In genomic region chr10:113854757-113855626, GRCh38 we compare ENCODE assay signal across 8 cellular contexts. TPM values are rescaled to one million over a fixed set of nuclear protein-coding genes. Genes with fewer than 3 reads are reported as not detected.
DNase-seq lines count a peak whose midpoint lies in the region; ATAC-seq, FAIRE-seq and TF ChIP-seq lines count a peak whose summit lies in the region.

No MANE protein-coding gene starts in this region.

- TF ChIP-seq POLR2A in K562 (conservative IDR thresholded peaks at IDR 0.05): peak; percentile 55

- no peak for FAIRE-seq in K562 (lab: Jason Lieb, UNC)

- peak overlapping the region; percentile 78 to 96 for H3K9ac ChIP-seq in K562 (ENCODE audit: insufficient read depth in 1 of 2, low read depth in 2 of 2, low read length in 2 of 2)

- TF ChIP-seq EP300 in K562 (IDR thresholded peaks at IDR 0.05; ENCODE audit: low read length): no peak

- H3K4me3 ChIP-seq in K562 (peak overlapping the region; percentile 72), iPS DF 6.9 (ENCODE audit: low read length) (peak overlapping the region; percentile 91)

- H3K36me3 ChIP-seq in K562 (ENCODE audit: control insufficient read depth, insufficient read depth, low read length) (peaks cover 21% of the 10 kb centered on the region), iPS DF 6.9 (ENCODE audit: control insufficient read depth, insufficient read depth, low read length) (peaks cover 4% of the 10 kb centered on the region; the same call in 1 of the 2 replicates)

- peak overlapping the region; percentile 98 for H3K4me3 Mint-ChIP-seq in T-helper 2 cell treated with Interferon-gamma antibody and Interleukin-4, amounts not matched to agents 5 μg/mL and 100 μg/mL, for 36 hours

- in situ Hi-C loops in K562 (cut with MboI): no loop called here

- DNase-seq in DMS114 treated with DMSO at 0.1 percent for 48 hours (lab: John Stamatoyannopoulos, UW; ENCODE audit: unreplicated experiment): peak; percentile 26
- peak; percentile 58 for DNase-seq in HT1080 (ENCODE audit: low read depth)
- DNase-seq in T-helper 2 cell treated with Interferon-gamma antibody and Interleukin-4, amounts not matched to agents 5 μg/mL and 100 μg/mL, for 36 hours (ENCODE audit: low spot score): peak; percentile 44
- DNase-seq in K562 (ENCODE audit: extremely low read depth in 1 of 4, low spot score in 3 of 4): peak; percentile 59 to 65 (median 65)
- DNase-seq in iPS DF 6.9 (ENCODE audit: low read depth, low spot score): no peak
- DNase-seq in sciatic nerve (ENCODE audit: low spot score): peak; percentile 75
- no peak for DNase-seq in cerebellar nuclear complex (lab: John Stamatoyannopoulos, UW)

- ATAC-seq in GM19467 (IDR thresholded peaks at IDR 0.05; ENCODE audit: unreplicated experiment) (peak; percentile 34), K562 (peak; percentile 57), sciatic nerve (peak; percentile 81)

- H3K27me3 Mint-ChIP-seq in T-helper 2 cell treated with Interferon-gamma antibody and Interleukin-4, amounts not matched to agents 5 μg/mL and 100 μg/mL, for 36 hours (ENCODE audit: low read depth): no peaks in the 10 kb centered on the region

- TF ChIP-seq CTCF in K562 (IDR thresholded peaks at IDR 0.05 in 2 of 3, conservative IDR thresholded peaks at IDR 0.05 in 1 of 3; ENCODE audit: insufficient read depth in 2 of 3, low read depth in 1 of 3, low read length in 3 of 3): no peak

- peaks cover 40% of the 10 kb centered on the region for H3K4me1 Mint-ChIP-seq in T-helper 2 cell treated with Interferon-gamma antibody and Interleukin-4, amounts not matched to agents 5 μg/mL and 100 μg/mL, for 36 hours (ENCODE audit: low read depth)

- WGBS in K562 (ENCODE audit: insufficient coverage, low coverage, missing lambda C conversion rate): 2% methylated on average over 40 of the region's 66 CpGs
- WGBS in iPS DF 6.9 (ENCODE audit: insufficient coverage, insufficient read length): no CpG with 5 or more reads among the region's 66 CpGs

- H3K9me1 ChIP-seq in K562 (ENCODE audit: control insufficient read depth, insufficient read depth, low read length): no peaks in the 10 kb centered on the region

- CTCF ChIA-PET in K562 (lab: Yijun Ruan, JAX; ENCODE audit: low intra/inter-chr PET ratio): no interaction called here

- no peaks in the 10 kb centered on the region for H4K20me1 ChIP-seq in K562 (replicated peaks; ENCODE audit: control insufficient read depth, insufficient read depth, low read length)

- peak overlapping the region; percentile 94 for H3K27ac ChIP-seq in K562 (ENCODE audit: extremely low read depth, low read depth, low read length)
- no peak overlapping the region for H3K27ac ChIP-seq in iPS DF 6.9 (ENCODE audit: low read length)

- POLR2A ChIA-PET in K562 (lab: Yijun Ruan, JAX): interaction anchor here (0.6 to 1.0 kb wide), 2 partner anchors 22 to 110 kb away, joined by 3 to 7 read pairs; no protein-coding TSS in a partner anchor

- peak overlapping the region; percentile 88 for H3K4me2 ChIP-seq in K562 (ENCODE audit: insufficient read depth, low read length)

- no peaks in the 10 kb centered on the region for H3K9me3 Mint-ChIP-seq in T-helper 2 cell treated with Interferon-gamma antibody and Interleukin-4, amounts not matched to agents 5 μg/mL and 100 μg/mL, for 36 hours

- peaks cover 92% of the 10 kb centered on the region for H3K79me2 ChIP-seq in K562 (ENCODE audit: control insufficient read depth, insufficient read depth, low read length)

- H3K27me3 ChIP-seq in K562 (ENCODE audit: control insufficient read depth in 2 of 2, insufficient read depth in 2 of 2, low read length in 2 of 2) (no peaks in the 10 kb centered on the region), iPS DF 6.9 (ENCODE audit: control insufficient read depth, insufficient read depth, low read length) (0 out of 2 replicates have a peak, but pooled peaks cover 1% of the 10 kb centered on the region)

- H3K27ac Mint-ChIP-seq in T-helper 2 cell treated with Interferon-gamma antibody and Interleukin-4, amounts not matched to agents 5 μg/mL and 100 μg/mL, for 36 hours: peak overlapping the region; percentile 95

- H3K9me3 ChIP-seq in K562 (replicated peaks; ENCODE audit: control insufficient read depth, insufficient read depth, low read depth, low read length) (no peaks in the 10 kb centered on the region), iPS DF 6.9 (ENCODE audit: control insufficient read depth, insufficient read depth, low read length) (no peaks in the 10 kb centered on the region)

- intact Hi-C loops in K562 (cut with micrococcal nuclease): loop anchor here (10.0 kb wide), 1 partner anchor 170 kb away; no protein-coding TSS in a partner anchor
- intact Hi-C loops in sciatic nerve (cut with DNase I): no loop called here

- peaks cover 30% of the 10 kb centered on the region for H3K36me3 Mint-ChIP-seq in T-helper 2 cell treated with Interferon-gamma antibody and Interleukin-4, amounts not matched to agents 5 μg/mL and 100 μg/mL, for 36 hours (ENCODE audit: low read depth)

- peak overlapping the region; percentile 82 for H2AFZ ChIP-seq in K562 (ENCODE audit: low read depth, low read length)

- TF ChIP-seq RAD21 in K562 (CRISPR knock-in tag; conservative IDR thresholded peaks at IDR 0.05 in 1 of 2, IDR thresholded peaks at IDR 0.05 in 1 of 2): no peak

- H3K4me1 ChIP-seq in K562 (replicated peaks in 1 of 2; ENCODE audit: control insufficient read depth in 2 of 2, insufficient read depth in 2 of 2, low read length in 2 of 2) (peaks cover 0 to 3% of the 10 kb centered on the region in 2 experiments; a peak in 2 of 5 replicates), iPS DF 6.9 (ENCODE audit: control insufficient read depth, insufficient read depth, low read length) (no peaks in the 10 kb centered on the region; the same call in 1 of the 2 replicates)

- TSS peak; percentile 45 for BruUV-seq in K562 (replicated peaks; lab: Mats Ljungman, UMichigan)

TF ChIP-seq in K562, 482 proteins besides CTCF, POLR2A, EP300 and RAD21 (continues in another document):
- no peak for TF ChIP-seq STAT5B (CRISPR knock-in tag; IDR thresholded peaks at IDR 0.05)
- peak; percentile 48; the same call in 1 of the 2 replicates for TF ChIP-seq SUPT5H (IDR thresholded peaks at IDR 0.05)
- TF ChIP-seq KDM1A (IDR thresholded peaks at IDR 0.05): no peak
- no peak for TF ChIP-seq TCF7L2 (IDR thresholded peaks at IDR 0.05; ENCODE audit: low read depth, low read length)
- TF ChIP-seq DDX20 (tag; IDR thresholded peaks at IDR 0.05; ENCODE audit: low read depth): no peak

RNA-seq across cellular contexts. Expression of gene NHLRC2, which starts 0.5 kb away (rescaled TPM):
- 9.3 and 28.0 TPM in 2 replicates for total RNA-seq in HT1080 (2014; rRNA removed; shearing (Covaris generic))
- 7.5 and 11.0 TPM in 2 replicates for polyA plus RNA-seq in HT1080 (2015; cell fraction: cytosol; rRNA removed)
- polyA plus RNA-seq in HT1080 (2015; cell fraction: nucleus; rRNA removed): 22.7 and 25.0 TPM in 2 replicates
- 29.9 and 45.9 TPM in 2 replicates for total RNA-seq in K562 (2011; cell fraction: chromatin; rRNA removed; ENCODE audit: low replicate concordance)
- total RNA-seq in K562 (2011; cell fraction: nucleolus; rRNA removed): 8.7 and 14.3 TPM in 2 replicates
- 16.4 and 24.4 TPM in 2 replicates for total RNA-seq in K562 (2011; cell fraction: nucleoplasm; rRNA removed)
- 10.3 and 11.2 TPM in 2 replicates for total RNA-seq in K562 (2014; rRNA removed)
- 10.8 and 11.4 TPM in 2 replicates for total RNA-seq in K562 (2014; rRNA removed; fragmentation: Illumina TruSeq; extraction: Trizol)
- total RNA-seq in K562 (2015; rRNA removed; fragmentation: Illumina TruSeq; extraction: Trizol): 9.8 and 10.6 TPM in 2 replicates
- total RNA-seq in K562 (2021): 22.4 and 23.1 TPM in 2 replicates
- 9.7 and 10.3 TPM in 2 replicates for polyA plus RNA-seq in K562 (2011; rRNA removed)
- polyA plus RNA-seq in K562 (2011; cell fraction: cytosol; rRNA removed): 3.1 and 6.0 TPM in 2 replicates
- 9.0 and 9.7 TPM in 2 replicates for polyA plus RNA-seq in K562 (2011; cell fraction: nucleus; rRNA removed)
- polyA plus RNA-seq in K562 (2012): 2.7 and 3.3 TPM in 2 replicates
- 6.0 and 6.4 TPM in 2 replicates for polyA plus RNA-seq in K562 (2014; fragmentation: Illumina TruSeq; extraction: Trizol)
- 1 to 10 TPM; 1.5 to 2.2 TPM for polyA plus RNA-seq in K562 (2014; fragmentation: Nextera tagmentation; extraction: Ambion mirVana)
- 4.9 and 5.3 TPM in 2 replicates for polyA plus RNA-seq in K562 (2014; rRNA removed)
- 30.5 and 42.3 TPM in 2 replicates for polyA minus RNA-seq in K562 (2011; rRNA and poly(A)+ RNA removed)
- polyA minus RNA-seq in K562 (2011; cell fraction: cytosol; rRNA and poly(A)+ RNA removed): 9.0 and 11.2 TPM in 2 replicates
- 21.8 and 37.5 TPM in 2 replicates for polyA minus RNA-seq in K562 (2011; cell fraction: nucleus; rRNA and poly(A)+ RNA removed)
- total RNA-seq in sciatic nerve: 51.6 TPM

RNA-seq across cellular contexts. Expression of gene DCLRE1A, which starts 1.1 kb away (rescaled TPM):
- total RNA-seq in HT1080 (2014; rRNA removed; shearing (Covaris generic)): 10.8 and 11.5 TPM in 2 replicates
- polyA plus RNA-seq in HT1080 (2015; cell fraction: cytosol; rRNA removed): 9.2 and 10.9 TPM in 2 replicates
- 10.8 and 12.5 TPM in 2 replicates for polyA plus RNA-seq in HT1080 (2015; cell fraction: nucleus; rRNA removed)
- total RNA-seq in K562 (2011; cell fraction: chromatin; rRNA removed; ENCODE audit: low replicate concordance): 6.6 and 26.8 TPM in 2 replicates
- total RNA-seq in K562 (2011; cell fraction: nucleolus; rRNA removed): 4.3 and 5.4 TPM in 2 replicates
- 10.2 and 10.4 TPM in 2 replicates for total RNA-seq in K562 (2011; cell fraction: nucleoplasm; rRNA removed)
- total RNA-seq in K562 (2014; rRNA removed): 10.9 and 11.9 TPM in 2 replicates
- 24.1 and 26.7 TPM in 2 replicates for total RNA-seq in K562 (2014; rRNA removed; fragmentation: Illumina TruSeq; extraction: Trizol)
- total RNA-seq in K562 (2015; rRNA removed; fragmentation: Illumina TruSeq; extraction: Trizol): 17.9 and 20.2 TPM in 2 replicates
- 13.0 and 13.8 TPM in 2 replicates for total RNA-seq in K562 (2021)
- polyA plus RNA-seq in K562 (2011; rRNA removed): 21.5 and 25.5 TPM in 2 replicates
- 7.1 and 14.3 TPM in 2 replicates for polyA plus RNA-seq in K562 (2011; cell fraction: cytosol; rRNA removed)
- 8.9 and 14.9 TPM in 2 replicates for polyA plus RNA-seq in K562 (2011; cell fraction: nucleus; rRNA removed)
- polyA plus RNA-seq in K562 (2012): 9.8 and 12.4 TPM in 2 replicates
- polyA plus RNA-seq in K562 (2014; fragmentation: Illumina TruSeq; extraction: Trizol): 16.4 and 20.1 TPM in 2 replicates
- 10 to 100 TPM in 1 of 2 experiments, 1 to 10 TPM in 1; 8.5 to 15.5 TPM for polyA plus RNA-seq in K562 (2014; fragmentation: Nextera tagmentation; extraction: Ambion mirVana)
- 12.7 and 13.3 TPM in 2 replicates for polyA plus RNA-seq in K562 (2014; rRNA removed)
- polyA minus RNA-seq in K562 (2011; rRNA and poly(A)+ RNA removed): 33.0 and 37.2 TPM in 2 replicates
- 7.6 and 12.2 TPM in 2 replicates for polyA minus RNA-seq in K562 (2011; cell fraction: cytosol; rRNA and poly(A)+ RNA removed)
- polyA minus RNA-seq in K562 (2011; cell fraction: nucleus; rRNA and poly(A)+ RNA removed): 6.7 and 15.4 TPM in 2 replicates
- total RNA-seq in sciatic nerve: 4.1 TPM

Comparison
In these comparisons a context has a peak if more than half of its experiments do, and no peak if none do; other contexts are left out.
1. DNase-seq: peak in DMS114 treated with DMSO at 0.1 percent for 48 hours (single experiment), HT1080 (single experiment), T-helper 2 cell treated with Interferon-gamma antibody and Interleukin-4, amounts not matched to agents 5 μg/mL and 100 μg/mL, for 36 hours (single experiment), K562 (4 of 4) and sciatic nerve (single experiment); none in iPS DF 6.9 (single experiment) and cerebellar nuclear complex (0 of 2).
2. Peak in every context shown above with its lines, with median percentiles within 50 percentile points of each other: ATAC-seq.